9 cellular contexts compared by ENCODE assay signal in genomic region chr17:48294989-48295892, GRCh38.
DNase-seq lines count a peak whose midpoint lies in the region; ATAC-seq and TF ChIP-seq lines count a peak whose summit lies in the region.
"Had no signal": no experiment of that assay in that cellular context is flagged by ENCODE, and none has a peak within 500 bp of the region (broad histone marks: within the 10 kb centered on the region; RNA-seq: fewer than 3 reads in every experiment).

No MANE protein-coding gene starts in this region.

- ATAC-seq in upper lobe of left lung (ENCODE audit: low FRiP score in 2 of 2) (no peak), GM21367 (IDR thresholded peaks at IDR 0.05; ENCODE audit: unreplicated experiment) (no peak)

- H3K27ac ChIP-seq in ACC112 (ENCODE audit: low read depth, low read length): no peak overlapping the region
- H3K27ac ChIP-seq in OCI-LY7 (ENCODE audit: low read depth, low read length, poor library complexity, severe bottlenecking): no peak overlapping the region
- H3K27ac ChIP-seq in upper lobe of left lung: peak overlapping the region in 1 of 4 donors; percentile 1

- no peaks in the 10 kb centered on the region for H4K20me1 ChIP-seq in OCI-LY7 (ENCODE audit: insufficient read depth, low read length)

- intact Hi-C loops in OCI-LY7 (cut with micrococcal nuclease; ENCODE audit: unreplicated experiment) (loop anchor here (1.0 kb wide), 1 partner anchor 32 kb away; no protein-coding TSS in a partner anchor), head of caudate nucleus (cut with DNase I) (no loop called here)

- no peaks in the 10 kb centered on the region for H3K9me3 ChIP-seq in OCI-LY7 (ENCODE audit: low read length)
- H3K9me3 ChIP-seq in upper lobe of left lung: no peaks in the 10 kb centered on the region

- TF ChIP-seq POLR2A in upper lobe of left lung (IDR thresholded peaks at IDR 0.05): no peak

- H3K4me2 ChIP-seq in OCI-LY7 (ENCODE audit: low read length): peak overlapping the region; percentile 54

- WGBS in upper lobe of left lung, 2 donors: 30 to 39% methylated on average over 8 of the region's 8 CpGs

- peaks cover 8% of the 10 kb centered on the region for H3K4me1 ChIP-seq in ACC112 (ENCODE audit: control insufficient read depth, insufficient read depth, low read length, unreplicated experiment)
- peaks cover 13% of the 10 kb centered on the region for H3K4me1 ChIP-seq in OCI-LY7 (ENCODE audit: insufficient read depth, low read length, poor library complexity, severe bottlenecking)
- H3K4me1 ChIP-seq in upper lobe of left lung: no peaks in the 10 kb centered on the region

- no peaks in the 10 kb centered on the region for H3K36me3 ChIP-seq in ACC112 (ENCODE audit: insufficient read depth, low read length)
- H3K36me3 ChIP-seq in OCI-LY7 (ENCODE audit: insufficient read depth, low read length): no peaks in the 10 kb centered on the region
- no peaks in the 10 kb centered on the region for H3K36me3 ChIP-seq in upper lobe of left lung

- no TSS peak for BruUV-seq in OCI-LY7 (replicated peaks; lab: Mats Ljungman, UMichigan)

- H3K9me2 ChIP-seq in OCI-LY7 (ENCODE audit: insufficient read depth, low read length): no peaks in the 10 kb centered on the region

- H3K27me3 ChIP-seq in ACC112 (ENCODE audit: insufficient read depth, low read length) (peaks cover 34% of the 10 kb centered on the region), upper lobe of left lung (no peaks in the 10 kb centered on the region)

- DNase-seq in GM19238 (ENCODE audit: insufficient read length, low spot score) (peak; percentile 13), OCI-LY7 (ENCODE audit: low spot score) (peak; percentile 63), epithelial cell of esophagus (ENCODE audit: low read depth) (peak; percentile 17), head of caudate nucleus (no peak), upper lobe of left lung (no peak), NCI-H1417 treated with DMSO at 0.1 percent for 48 hours (lab: John Stamatoyannopoulos, UW) (no peak)
- DNase-seq: NCI-H345 had no signal

- TF ChIP-seq EP300 in upper lobe of left lung (IDR thresholded peaks at IDR 0.05): no peak

- CTCF ChIA-PET in OCI-LY7 (lab: Charles Lee; ENCODE audit: unreplicated experiment): no interaction called here

- H2AFZ ChIP-seq in ACC112 (ENCODE audit: low read length, unreplicated experiment) (peak overlapping the region; percentile 72), OCI-LY7 (ENCODE audit: low read length) (peak overlapping the region; percentile 98)

- H3K79me2 ChIP-seq in ACC112 (ENCODE audit: control insufficient read depth, insufficient read depth, low read length, unreplicated experiment) (no peaks in the 10 kb centered on the region), OCI-LY7 (ENCODE audit: insufficient read depth, low read depth, low read length) (no peaks in the 10 kb centered on the region)

- H3K4me3 ChIP-seq in ACC112 (ENCODE audit: low read depth, low read length) (peak overlapping the region; percentile 13; the same call in 1 of the 2 replicates), OCI-LY7 (ENCODE audit: low read depth, low read length, poor library complexity, severe bottlenecking) (peak overlapping the region; percentile 10), epithelial cell of esophagus (ENCODE audit: low read length) (no peak overlapping the region), upper lobe of left lung (no peak overlapping the region)

- POLR2A ChIA-PET in OCI-LY7 (lab: Charles Lee): interaction anchor here (0.6 to 0.7 kb wide), 6 partner anchors 21 to 180 kb away, joined by 3 to 5 read pairs (median 4); no protein-coding TSS in a partner anchor

- TF ChIP-seq CTCF in OCI-LY7 (conservative IDR thresholded peaks at IDR 0.05; ENCODE audit: low read length): no peak
- no peak for TF ChIP-seq CTCF in epithelial cell of esophagus (IDR thresholded peaks at IDR 0.05; ENCODE audit: insufficient read depth, low read depth, low read length, missing control alignments)
- no peak for TF ChIP-seq CTCF in upper lobe of left lung (IDR thresholded peaks at IDR 0.05)

Comparison
In these comparisons a context has a peak if more than half of its experiments do, and no peak if none do; other contexts are left out.
1. H3K4me3 ChIP-seq: peak in ACC112 (single experiment) and OCI-LY7 (single experiment); none in epithelial cell of esophagus (single experiment) and upper lobe of left lung (0 of 4).
2. DNase-seq: peak in GM19238 (single experiment), OCI-LY7 (single experiment) and epithelial cell of esophagus (single experiment); none in head of caudate nucleus (0 of 42), upper lobe of left lung (0 of 2) and NCI-H1417 treated with DMSO at 0.1 percent for 48 hours (single experiment).